18 cellular contexts compared by ENCODE assay signal in genomic region chr5:180717989-180718388, GRCh38. TPM values are rescaled to one million over a fixed set of nuclear protein-coding genes. Genes with fewer than 3 reads are reported as not detected.
DNase-seq lines count a peak whose midpoint lies in the region; ATAC-seq, FAIRE-seq and TF ChIP-seq lines count a peak whose summit lies in the region.
"Had no signal": no experiment of that assay in that cellular context is flagged by ENCODE, and none has a peak within 500 bp of the region (broad histone marks: within the 10 kb centered on the region; RNA-seq: fewer than 3 reads in every experiment).

No MANE protein-coding gene starts in this region.

- H3K36me3 ChIP-seq in OCI-LY3 (replicated peaks; ENCODE audit: low read depth, low read length), result no peaks in the 10 kb centered on the region
- H3K36me3 ChIP-seq in pancreas, result no peaks in the 10 kb centered on the region
- no peaks in the 10 kb centered on the region for H3K36me3 ChIP-seq in upper lobe of left lung
- H3K36me3 ChIP-seq: BLaER1 treated with 17β-estradiol and CSF1 and Interleukin-3, amounts not matched to agents 10 nM and 100 nM; suprapubic skin; vagina had no signal

- no peak for TF ChIP-seq EP300 in upper lobe of left lung (IDR thresholded peaks at IDR 0.05)

- no peak overlapping the region for H2AFZ ChIP-seq in OCI-LY3 (ENCODE audit: low read depth, low read length)

- no peak for TF ChIP-seq CTCF in OCI-LY3 (IDR thresholded peaks at IDR 0.05; ENCODE audit: low read depth, low read length)
- no peak for TF ChIP-seq CTCF in pancreas (IDR thresholded peaks at IDR 0.05)
- TF ChIP-seq CTCF in upper lobe of left lung (IDR thresholded peaks at IDR 0.05), result no peak

- H3K4me1 ChIP-seq in OCI-LY3 (ENCODE audit: low read length) (peaks cover 22% of the 10 kb centered on the region), right cardiac atrium (ENCODE audit: control insufficient read depth, insufficient read depth, low read length) (no peaks in the 10 kb centered on the region), pancreas (no peaks in the 10 kb centered on the region), upper lobe of left lung (no peaks in the 10 kb centered on the region)
- H3K4me1 ChIP-seq: BLaER1 treated with 17β-estradiol and CSF1 and Interleukin-3, amounts not matched to agents 10 nM and 100 nM; suprapubic skin; vagina had no signal

- peak overlapping the region; percentile 47 for H3K4me2 ChIP-seq in OCI-LY3 (ENCODE audit: low read length)
- H3K4me2 ChIP-seq: BLaER1 treated with 17β-estradiol and CSF1 and Interleukin-3, amounts not matched to agents 10 nM and 100 nM had no signal

- H3K4me3 ChIP-seq in OCI-LY3 (ENCODE audit: low read length), result peak overlapping the region; percentile 25; the same call in 1 of the 2 replicates
- no peak overlapping the region for H3K4me3 ChIP-seq in right cardiac atrium (ENCODE audit: low read length)
- no peak overlapping the region for H3K4me3 ChIP-seq in pancreas
- H3K4me3 ChIP-seq in upper lobe of left lung, result no peak overlapping the region
- H3K4me3 ChIP-seq: BLaER1 treated with 17β-estradiol and CSF1 and Interleukin-3, amounts not matched to agents 10 nM and 100 nM; suprapubic skin; vagina had no signal

- no peaks in the 10 kb centered on the region for H3K36me3 Mint-ChIP-seq in activated T-cell treated with anti-CD3 and anti-CD28 coated beads, Interleukin-2, amount 50 U/mL, for 72 hours (ENCODE audit: insufficient read depth in 2 of 2)
- H3K36me3 Mint-ChIP-seq: activated naive CD4-positive, alpha-beta T cell treated with anti-CD3 and anti-CD28 coated beads, Interleukin-2, amount 10 ng/mL, durations not matched to agents 7 days and 5 days had no signal

- DNase-seq in activated T-cell treated with anti-CD3 and anti-CD28 coated beads, Interleukin-2, amount 50 U/mL, for 72 hours, result no peak
- DNase-seq in activated T-cell treated with anti-CD3 and anti-CD28 coated beads, Interleukin-2, amount 50 U/mL, for 48 hours, result no peak
- DNase-seq in effector CD4-positive, alpha-beta T cell, result no peak
- DNase-seq in right cardiac atrium (no peak), pancreas (no peak), upper lobe of left lung (no peak)
- DNase-seq: NCI-H2029 treated with DMSO at 0.1 percent for 48 hours, NCI-H446 treated with DMSO at 0.1 percent for 48 hours had no signal

- peak overlapping the region in 1 of 2 donors; percentile 4 for H3K4me3 Mint-ChIP-seq in activated T-cell treated with anti-CD3 and anti-CD28 coated beads, Interleukin-2, amount 50 U/mL, for 72 hours
- H3K4me3 Mint-ChIP-seq: activated naive CD4-positive, alpha-beta T cell treated with anti-CD3 and anti-CD28 coated beads, Interleukin-2, amount 10 ng/mL, durations not matched to agents 7 days and 5 days; endodermal cell had no signal

- TF ChIP-seq POLR2A in upper lobe of left lung (IDR thresholded peaks at IDR 0.05), result no peak

- intact Hi-C loops in right cardiac atrium (cut with DNase I), result no loop called here
- intact Hi-C loops in pancreas (cut with DNase I), result no loop called here

- no peaks in the 10 kb centered on the region for H3K79me2 ChIP-seq in OCI-LY3 (ENCODE audit: low read length)

- H3K9me3 ChIP-seq in OCI-LY3 (ENCODE audit: insufficient read depth, low read length), result no peaks in the 10 kb centered on the region
- no peaks in the 10 kb centered on the region for H3K9me3 ChIP-seq in right cardiac atrium (ENCODE audit: control insufficient read depth, low read length)
- no peaks in the 10 kb centered on the region for H3K9me3 ChIP-seq in pancreas
- no peaks in the 10 kb centered on the region for H3K9me3 ChIP-seq in upper lobe of left lung
- H3K9me3 ChIP-seq: suprapubic skin, vagina had no signal

- H3K27me3 ChIP-seq in OCI-LY3 (ENCODE audit: low read depth, low read length) (peaks cover 37% of the 10 kb centered on the region), right cardiac atrium (ENCODE audit: control insufficient read depth, insufficient read depth) (no peaks in the 10 kb centered on the region), pancreas (peaks cover 0 to 5% (median 0%) of the 10 kb centered on the region in 4 donors), upper lobe of left lung (no peaks in the 10 kb centered on the region)
- H3K27me3 ChIP-seq: BLaER1 treated with 17β-estradiol and CSF1 and Interleukin-3, amounts not matched to agents 10 nM and 100 nM; vagina had no signal

- H3K27ac Mint-ChIP-seq in activated T-cell treated with anti-CD3 and anti-CD28 coated beads, Interleukin-2, amount 50 U/mL, for 72 hours, result peak overlapping the region; percentile 66
- H3K27ac Mint-ChIP-seq: activated naive CD4-positive, alpha-beta T cell treated with anti-CD3 and anti-CD28 coated beads, Interleukin-2, amount 10 ng/mL, durations not matched to agents 7 days and 5 days; endodermal cell had no signal

- H3K9me3 Mint-ChIP-seq in activated T-cell treated with anti-CD3 and anti-CD28 coated beads, Interleukin-2, amount 50 U/mL, for 72 hours, result peaks cover 3 to 6% of the 10 kb centered on the region in 2 donors

- H3K27me3 Mint-ChIP-seq in activated T-cell treated with anti-CD3 and anti-CD28 coated beads, Interleukin-2, amount 50 U/mL, for 72 hours (ENCODE audit: low read depth), result no peaks in the 10 kb centered on the region

- peak; percentile 89 to 90 for ATAC-seq in activated T-cell treated with anti-CD3 and anti-CD28 coated beads, Interleukin-2, amount 50 U/mL, for 72 hours (replicated peaks in 1 of 2)
- peak; percentile 75 for ATAC-seq in HG02610 (IDR thresholded peaks at IDR 0.05; ENCODE audit: unreplicated experiment)
- ATAC-seq in right cardiac atrium, result no peak
- no peak for ATAC-seq in pancreas
- ATAC-seq in upper lobe of left lung (ENCODE audit: low FRiP score in 2 of 2), result no peak

- peaks cover 15% of the 10 kb centered on the region for H3K4me1 Mint-ChIP-seq in activated T-cell treated with anti-CD3 and anti-CD28 coated beads, Interleukin-2, amount 50 U/mL, for 72 hours (ENCODE audit: low read depth)

- H4K20me1 ChIP-seq in OCI-LY3 (ENCODE audit: insufficient read depth, low read length), result no peaks in the 10 kb centered on the region
- H4K20me1 ChIP-seq: BLaER1 treated with 17β-estradiol and CSF1 and Interleukin-3, amounts not matched to agents 10 nM and 100 nM had no signal

- no peak overlapping the region for H3K9ac ChIP-seq in OCI-LY3 (ENCODE audit: low read length)
- H3K9ac ChIP-seq: BLaER1 treated with 17β-estradiol and CSF1 and Interleukin-3, amounts not matched to agents 10 nM and 100 nM had no signal

- no peak for FAIRE-seq in pancreas (lab: Jason Lieb, UNC)

- WGBS in right cardiac atrium, result 74% methylated on average over 1 of the region's 1 CpG
- 32 to 41% methylated on average over 1 of the region's 1 CpG for WGBS in pancreas, 2 donors
- WGBS in upper lobe of left lung, 2 donors, result 32 to 68% methylated on average over 1 of the region's 1 CpG

- H3K27ac ChIP-seq in OCI-LY3 (ENCODE audit: low read length), result no peak overlapping the region
- no peak overlapping the region for H3K27ac ChIP-seq in right cardiac atrium (ENCODE audit: low read length)
- H3K27ac ChIP-seq in pancreas, result no peak overlapping the region
- H3K27ac ChIP-seq in upper lobe of left lung, result no peak overlapping the region
- H3K27ac ChIP-seq: BLaER1 treated with 17β-estradiol and CSF1 and Interleukin-3, amounts not matched to agents 10 nM and 100 nM; suprapubic skin; vagina had no signal

RNA-seq across cellular contexts. Expression of gene OR2Y1, which starts 21.9 kb away (rescaled TPM):
- total RNA-seq in activated T-cell treated with anti-CD3 and anti-CD28 coated beads, Interleukin-2, amount 50 U/mL, for 72 hours, result not detected
- not detected for total RNA-seq in right cardiac atrium
- not detected for polyA plus RNA-seq in right cardiac atrium
- total RNA-seq in pancreas, result not detected
- not detected for polyA plus RNA-seq in pancreas
- total RNA-seq in upper lobe of left lung, result not detected
- total RNA-seq: chondrocyte, endodermal cell, G401, H1, suprapubic skin, vagina had no signal
- polyA plus RNA-seq: H1 had no signal

Comparison
In these comparisons a context has a peak if more than half of its experiments do, and no peak if none do; other contexts are left out.
1. ATAC-seq: peak in activated T-cell treated with anti-CD3 and anti-CD28 coated beads, Interleukin-2, amount 50 U/mL, for 72 hours (2 of 2) and HG02610 (single experiment); none in right cardiac atrium (0 of 2), pancreas (0 of 4) and upper lobe of left lung (0 of 2).